In genomic region chr11:110737591-110737990, GRCh38 we compare ENCODE assay signal across 35 cellular contexts. TPM values are rescaled to one million over a fixed set of nuclear protein-coding genes. Genes with fewer than 3 reads are reported as not detected.
"Had no signal": no experiment of that assay in that cellular context is flagged by ENCODE, and none has a peak within 500 bp of the region (broad histone marks: within the 10 kb centered on the region; RNA-seq: fewer than 3 reads in every experiment).

No MANE protein-coding gene starts in this region.

- H3K9me3 ChIP-seq: MG63 had no signal

- H3K4me2 ChIP-seq: KMS-11 had no signal

- H3K27ac ChIP-seq: KMS-11 had no signal

- H3K4me3 ChIP-seq: MG63 had no signal

- H3K36me3 ChIP-seq: MG63 had no signal

- DNase-seq: Karpas-422, KG1, MG63, MM.1S, MV-4-11, NCI-H1048, NCI-H1092, NCI-H1092 treated with DMSO at 0.1 percent for 48 hours, NCI-H1105, NCI-H1105 treated with DMSO at 0.1 percent for 48 hours, NCI-H1417, NCI-H1417 treated with DMSO at 0.1 percent for 48 hours, NCI-H1436, NCI-H1436 treated with DMSO at 0.1 percent for 48 hours, NCI-H146, NCI-H1694, NCI-H1694 treated with DMSO at 0.1 percent for 48 hours, NCI-H187, NCI-H187 treated with DMSO at 0.1 percent for 48 hours, NCI-H1930, NCI-H2029, NCI-H2029 treated with DMSO at 0.1 percent for 48 hours, NCI-H2081, NCI-H2081 treated with DMSO at 0.1 percent for 48 hours, NCI-H2107, NCI-H2171, NCI-H2171 treated with DMSO at 0.1 percent for 48 hours, NCI-H2227 treated with DMSO at 0.1 percent for 48 hours, NCI-H226, NCI-H345, NCI-H446, NCI-H446 treated with DMSO at 0.1 percent for 48 hours had no signal

RNA-seq across cellular contexts. Expression of gene ARHGAP20, which starts 25.4 kb away (rescaled TPM):
- total RNA-seq: MCF 10A, NCI-H460 had no signal
